Comparison of ENCODE assay signal across 20 cellular contexts in genomic region chr5:625516-625915, GRCh38. TPM values are rescaled to one million over a fixed set of nuclear protein-coding genes. Genes with fewer than 3 reads are reported as not detected.
DNase-seq lines count a peak whose midpoint lies in the region; ATAC-seq and TF ChIP-seq lines count a peak whose summit lies in the region.
"Had no signal": no experiment of that assay in that cellular context is flagged by ENCODE, and none has a peak within 500 bp of the region (broad histone marks: within the 10 kb centered on the region; RNA-seq: fewer than 3 reads in every experiment).

No MANE protein-coding gene starts in this region.

- H3K27ac ChIP-seq in left ventricle myocardium inferior (replicated peaks) = peak overlapping the region; percentile 25
- no peak overlapping the region for H3K27ac ChIP-seq in heart right ventricle
- H3K27ac ChIP-seq in upper lobe of right lung = no peak overlapping the region
- H3K27ac ChIP-seq: HL-60, SJCRH30 had no signal

- H3K9me3 Mint-ChIP-seq in chondrocyte (ENCODE audit: low read depth) (no peaks in the 10 kb centered on the region), neural crest cell (no peaks in the 10 kb centered on the region)

- H3K4me3 ChIP-seq in left ventricle myocardium inferior (no peak overlapping the region), heart right ventricle (no peak overlapping the region), upper lobe of right lung (no peak overlapping the region)
- H3K4me3 ChIP-seq: SJCRH30 had no signal

- DNase-seq in left ventricle myocardium inferior (no peak), heart right ventricle (no peak), chondrocyte (ENCODE audit: low spot score) (peak; percentile 56), neural crest cell (ENCODE audit: low read depth, low spot score) (no peak), upper lobe of right lung (peak; percentile 41), germinal center (ENCODE audit: low spot score) (no peak), HT-29 (ENCODE audit: low spot score) (no peak), DMS79 (lab: John Stamatoyannopoulos, UW) (no peak)
- DNase-seq: Calu3, DMS153, Karpas-422, NCI-H1105, NCI-H1436 treated with DMSO at 0.1 percent for 48 hours, NCI-H1930, NCI-H446, NCI-H524 treated with DMSO at 0.1 percent for 48 hours, NCI-H774, SJCRH30 had no signal

- H3K4me1 Mint-ChIP-seq in chondrocyte (ENCODE audit: low read depth) = no peaks in the 10 kb centered on the region
- peaks cover 4% of the 10 kb centered on the region for H3K4me1 Mint-ChIP-seq in neural crest cell
- H3K4me1 Mint-ChIP-seq: B cell had no signal

- H3K36me3 ChIP-seq in left ventricle myocardium inferior (peaks cover 33% of the 10 kb centered on the region), heart right ventricle (peaks cover 0 to 47% (median 0%) of the 10 kb centered on the region in 9 donors), upper lobe of right lung (peaks cover 9% of the 10 kb centered on the region)
- H3K36me3 ChIP-seq: SJCRH30 had no signal

- TF ChIP-seq CTCF in left ventricle myocardium inferior (IDR thresholded peaks at IDR 0.05; ENCODE audit: borderline replicate concordance) (no peak), heart right ventricle (IDR thresholded peaks at IDR 0.05) (no peak), chondrocyte (IDR thresholded peaks at IDR 0.05) (no peak), neural crest cell (conservative IDR thresholded peaks at IDR 0.05) (no peak), upper lobe of right lung (IDR thresholded peaks at IDR 0.05) (no peak)

- no peaks in the 10 kb centered on the region for H3K4me1 ChIP-seq in left ventricle myocardium inferior
- H3K4me1 ChIP-seq in heart right ventricle = no peaks in the 10 kb centered on the region
- no peaks in the 10 kb centered on the region for H3K4me1 ChIP-seq in upper lobe of right lung
- H3K4me1 ChIP-seq: SJCRH30 had no signal

- ATAC-seq in heart right ventricle (no peak), upper lobe of right lung (no peak)

- intact Hi-C loops in left ventricle myocardium inferior (cut with micrococcal nuclease) (no loop called here), heart right ventricle (cut with DNase I) (no loop called here), upper lobe of right lung (cut with DNase I) (no loop called here)

- H3K27me3 Mint-ChIP-seq in chondrocyte (ENCODE audit: low read depth) (no peaks in the 10 kb centered on the region), neural crest cell (ENCODE audit: low read depth) (no peaks in the 10 kb centered on the region)
- H3K27me3 Mint-ChIP-seq: B cell had no signal

- H3K9me3 ChIP-seq in left ventricle myocardium inferior (replicated peaks) (no peaks in the 10 kb centered on the region), heart right ventricle (no peaks in the 10 kb centered on the region), upper lobe of right lung (no peaks in the 10 kb centered on the region)
- H3K9me3 ChIP-seq: SJCRH30 had no signal

- H3K27me3 ChIP-seq in left ventricle myocardium inferior (ENCODE audit: low read depth) = no peaks in the 10 kb centered on the region
- H3K27me3 ChIP-seq in heart right ventricle = no peaks in the 10 kb centered on the region
- no peaks in the 10 kb centered on the region for H3K27me3 ChIP-seq in upper lobe of right lung
- H3K27me3 ChIP-seq: SJCRH30 had no signal

- WGBS in heart right ventricle, 2 donors = 94 to 95% methylated on average over 16 of the region's 16 CpGs

- H3K4me3 Mint-ChIP-seq in chondrocyte (ENCODE audit: unreplicated experiment) (no peak overlapping the region), neural crest cell (no peak overlapping the region)
- H3K4me3 Mint-ChIP-seq: B cell had no signal

- peaks cover 6% of the 10 kb centered on the region for H3K36me3 Mint-ChIP-seq in chondrocyte (ENCODE audit: low read depth)
- peaks cover 4% of the 10 kb centered on the region for H3K36me3 Mint-ChIP-seq in neural crest cell (ENCODE audit: low read depth)

- H3K27ac Mint-ChIP-seq in chondrocyte (ENCODE audit: unreplicated experiment) (no peak overlapping the region), neural crest cell (ENCODE audit: unreplicated experiment) (peak overlapping the region; percentile 27)
- H3K27ac Mint-ChIP-seq: B cell had no signal

RNA-seq across cellular contexts. Expression of gene CEP72, which starts 13.4 kb away (rescaled TPM):
- total RNA-seq in left ventricle myocardium inferior (1.7 TPM), heart right ventricle (1 to 10 TPM in 7 of 10 donors, under 1 TPM in 3; 0.66 to 2.0 (median 1.4) TPM), chondrocyte (2.7 to 4.5 TPM (median 3.3 TPM) in 3 replicates), neural crest cell (27.2 and 29.4 TPM in 2 replicates), upper lobe of right lung (13.2 TPM)
- 1 to 10 TPM; 1.3 to 2.4 TPM for polyA plus RNA-seq in heart right ventricle
- 31.5 and 42.4 TPM in 2 replicates for total RNA-seq in HT-29 (2014; rRNA removed; shearing (Covaris generic))

Comparison
In these comparisons a context has a peak if more than half of its experiments do, and no peak if none do; other contexts are left out.
1. DNase-seq: peak in chondrocyte (single experiment) and upper lobe of right lung (single experiment); none in left ventricle myocardium inferior (single experiment), heart right ventricle (0 of 2), neural crest cell (single experiment), germinal center (single experiment), HT-29 (single experiment) and DMS79 (single experiment).